ENCODE assay signal across 8 cellular contexts in the genomic region with DNA sequence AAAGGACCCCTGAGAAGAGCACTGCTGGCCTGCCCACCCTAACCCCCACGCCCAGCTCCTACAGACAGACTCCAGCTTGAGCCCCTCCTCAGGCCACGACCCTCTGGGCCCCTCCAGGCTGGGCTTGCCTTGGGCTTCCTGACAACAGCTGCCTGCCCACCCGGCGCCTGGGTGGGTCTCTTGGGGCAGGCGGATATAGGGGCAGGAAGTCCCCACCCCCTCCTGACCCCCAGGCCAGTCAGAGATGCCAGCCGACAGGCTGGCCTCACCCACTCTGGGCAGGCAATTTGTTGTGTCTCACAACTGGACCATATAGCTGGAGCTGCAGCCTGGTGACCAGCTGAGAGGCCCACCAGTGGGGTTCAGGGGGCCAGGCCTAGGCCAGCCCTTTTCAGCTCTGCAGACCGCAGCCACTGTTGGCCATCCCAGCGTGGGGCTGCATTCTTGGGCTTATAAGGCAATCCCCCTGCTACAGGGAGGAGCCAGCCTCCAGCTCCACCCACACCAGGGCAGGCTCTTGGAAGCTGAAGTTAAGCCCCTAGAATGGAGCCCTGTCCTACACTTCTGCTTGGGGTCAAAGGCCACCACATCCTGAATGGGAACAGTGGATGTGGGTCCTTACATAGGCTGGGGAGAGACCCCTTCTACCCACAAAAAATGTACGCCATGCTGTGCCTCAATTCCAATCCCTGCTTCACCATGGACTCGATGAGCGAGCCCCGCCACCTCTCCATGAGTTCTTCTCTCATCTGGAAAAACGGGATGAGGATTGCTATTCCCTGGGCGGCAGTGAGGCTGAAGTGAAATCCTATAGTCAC. TPM values are rescaled to one million over a fixed set of nuclear protein-coding genes. Genes with fewer than 3 reads are reported as not detected.
DNase-seq lines count a peak whose midpoint lies in the region; ATAC-seq, FAIRE-seq and TF ChIP-seq lines count a peak whose summit lies in the region.

No MANE protein-coding gene starts in this region.

- H3K4me3 ChIP-seq in mammary epithelial cell (replicated peaks in 1 of 3; ENCODE audit: insufficient read depth in 1 of 3, low read depth in 2 of 3, low read length in 3 of 3) (peak overlapping the region in 1 of 3 experiments; percentile 74), HepG2 (replicated peaks in 1 of 3; ENCODE audit: insufficient read depth in 1 of 3, low read depth in 2 of 3, low read length in 3 of 3) (peak overlapping the region in 2 of 3 experiments; percentile 65 to 85; a peak in 4 of 6 replicates), upper lobe of left lung (peak overlapping the region; percentile 24 to 89 (median 76))

- no peak for FAIRE-seq in HepG2 (lab: Jason Lieb, UNC)

- no peak overlapping the region for H2AFZ ChIP-seq in mammary epithelial cell (ENCODE audit: low read depth, low read length)
- no peak overlapping the region for H2AFZ ChIP-seq in HepG2 (ENCODE audit: low read length)

- no peaks in the 10 kb centered on the region for H3K27me3 Mint-ChIP-seq in CD4-positive, alpha-beta T cell

- WGBS in mammary epithelial cell (ENCODE audit: low coverage, missing lambda C conversion rate), result 29% methylated on average over 9 of the region's 14 CpGs
- WGBS in HepG2 (ENCODE audit: low lambda C conversion rate), result 84% methylated on average over 11 of the region's 14 CpGs
- 56 to 66% methylated on average over 9 to 10 of the region's 14 CpGs for WGBS in upper lobe of left lung, 2 donors

- in situ Hi-C loops in mammary epithelial cell (cut with MboI; ENCODE audit: low sequenced_read_pairs in 2 of 2) (no loop called here), HepG2 (cut with HindIII; ENCODE audit: extremely low pct_ligation_motif_present, low pct_unique_long_range_greater_than_20kb) (no loop called here)

- H3K4me2 ChIP-seq in mammary epithelial cell (ENCODE audit: insufficient read depth, low read depth, low read length), result peak overlapping the region; percentile 90
- H3K4me2 ChIP-seq in HepG2 (ENCODE audit: low read depth, low read length), result peak overlapping the region; percentile 99

- CTCF ChIA-PET in CD4-positive, alpha-beta T cell (lab: Charles Lee), result no interaction called here
- CTCF ChIA-PET in mammary epithelial cell (lab: Charles Lee; ENCODE audit: low non-redundant PET) (interaction anchor here (0.6 to 0.7 kb wide), 2 partner anchors 22 to 91 kb away, joined by 6 to 8 read pairs; no protein-coding TSS in a partner anchor), HepG2 (lab: Yijun Ruan, JAX; ENCODE audit: low intra/inter-chr PET ratio, low total read pairs) (interaction anchor here (1.4 kb wide), 1 partner anchor 39 kb away, joined by 4 read pairs; no protein-coding TSS in a partner anchor)

- H3K27me3 ChIP-seq in CD4-positive, alpha-beta T cell (ENCODE audit: control insufficient read depth, insufficient read depth, low read length), result no peaks in the 10 kb centered on the region
- H3K27me3 ChIP-seq in mammary epithelial cell (ENCODE audit: insufficient read depth, low read length) (no peaks in the 10 kb centered on the region), HepG2 (ENCODE audit: control insufficient read depth in 1 of 2, insufficient read depth in 2 of 2, low read length in 2 of 2) (peaks cover 0 to 19% of the 10 kb centered on the region in 2 experiments; a peak in 2 of 5 replicates), upper lobe of left lung (no peaks in the 10 kb centered on the region)

- peaks cover 5% of the 10 kb centered on the region for H3K36me3 Mint-ChIP-seq in CD4-positive, alpha-beta T cell (ENCODE audit: low read depth)

- no peak for TF ChIP-seq CTCF in CD4-positive, alpha-beta T cell (IDR thresholded peaks at IDR 0.05)
- no peak for TF ChIP-seq CTCF in mammary epithelial cell (conservative IDR thresholded peaks at IDR 0.05 in 1 of 2, IDR thresholded peaks at IDR 0.05 in 1 of 2; ENCODE audit: extremely low read depth in 1 of 2, insufficient read depth in 1 of 2, low read depth in 1 of 2, low read length in 2 of 2)
- no peak for TF ChIP-seq CTCF in HepG2 (CRISPR knock-in tag; IDR thresholded peaks at IDR 0.05)
- no peak for TF ChIP-seq CTCF in upper lobe of left lung (IDR thresholded peaks at IDR 0.05)

- POLR2A ChIA-PET in CD4-positive, alpha-beta T cell (lab: Charles Lee), result no interaction called here
- POLR2A ChIA-PET in HepG2 (lab: Yijun Ruan, JAX), result interaction anchor here (1.0 to 3.6 kb wide), 9 partner anchors 14 to 408 kb away, joined by 4 to 42 read pairs (median 9); a partner anchor contains a TSS

- dilution Hi-C loops in mammary epithelial cell (cut with HindIII; ENCODE audit: low sequenced_read_pairs), result no loop called here

- peaks cover 5% of the 10 kb centered on the region for H3K36me3 ChIP-seq in mammary epithelial cell (ENCODE audit: insufficient read depth, low read length)
- H3K36me3 ChIP-seq in HepG2 (replicated peaks in 1 of 2; ENCODE audit: control insufficient read depth in 1 of 2, insufficient read depth in 2 of 2, low read length in 2 of 2), result peaks cover 4 to 7% of the 10 kb centered on the region in 2 experiments; a peak in 1 of 5 replicates
- H3K36me3 ChIP-seq in upper lobe of left lung, result peaks cover 0 to 25% (median 19%) of the 10 kb centered on the region in 4 donors

- no peak overlapping the region for H3K27ac ChIP-seq in CD4-positive, alpha-beta T cell (ENCODE audit: low read depth, low read length)
- H3K27ac ChIP-seq in mammary epithelial cell (ENCODE audit: insufficient read depth, low read depth, low read length) (peak overlapping the region; percentile 37), HepG2 (ENCODE audit: extremely low read length, insufficient read depth, low read length) (peak overlapping the region; percentile 60), upper lobe of left lung (peak overlapping the region; percentile 75 to 97 (median 86))

- no peak overlapping the region for H3K27ac Mint-ChIP-seq in CD4-positive, alpha-beta T cell

- TF ChIP-seq RAD21 in HepG2 (CRISPR knock-in tag; IDR thresholded peaks at IDR 0.05), result no peak

- BruUV-seq in mammary epithelial cell (replicated peaks; lab: Mats Ljungman, UMichigan) (no TSS peak), HepG2 (replicated peaks; lab: Mats Ljungman, UMichigan) (TSS peak; percentile 62)

- intact Hi-C loops in CD4-positive, alpha-beta T cell (cut with DNase I, micrococcal nuclease), result loop anchor here (2.0 kb wide), 2 partner anchors 21 to 39 kb away; no protein-coding TSS in a partner anchor
- intact Hi-C loops in mammary epithelial cell (cut with micrococcal nuclease), result loop anchor here (1.0 to 5.0 kb wide), 4 partner anchors 39 to 97 kb away; a partner anchor contains a TSS
- intact Hi-C loops in HepG2 (cut with micrococcal nuclease; ENCODE audit: unreplicated experiment), result loop anchor here (1.0 to 5.0 kb wide), 3 partner anchors 39 to 183 kb away; a partner anchor contains a TSS
- intact Hi-C loops in head of caudate nucleus (cut with DNase I), result loop anchor here (5.0 kb wide), 1 partner anchor 38 kb away; no protein-coding TSS in a partner anchor

- ATAC-seq in CD4-positive, alpha-beta T cell (ENCODE audit: poor library complexity), result no peak
- ATAC-seq in HepG2 (no peak), upper lobe of left lung (ENCODE audit: low FRiP score in 2 of 2) (peak; percentile 1 to 56)

- no peaks in the 10 kb centered on the region for H3K9me3 ChIP-seq in CD4-positive, alpha-beta T cell (ENCODE audit: control insufficient read depth, low read length)
- H3K9me3 ChIP-seq in mammary epithelial cell (replicated peaks; ENCODE audit: insufficient read depth, low read length) (no peaks in the 10 kb centered on the region), HepG2 (ENCODE audit: low read length) (no peaks in the 10 kb centered on the region), upper lobe of left lung (no peaks in the 10 kb centered on the region)

- no peaks in the 10 kb centered on the region for H3K9me3 Mint-ChIP-seq in CD4-positive, alpha-beta T cell

- peaks cover 27% of the 10 kb centered on the region for H3K4me1 Mint-ChIP-seq in CD4-positive, alpha-beta T cell (ENCODE audit: low read depth)

- H4K20me1 ChIP-seq in mammary epithelial cell (ENCODE audit: insufficient read depth, low read length), result no peaks in the 10 kb centered on the region
- peaks cover 15% of the 10 kb centered on the region; the same call in 1 of the 2 replicates for H4K20me1 ChIP-seq in HepG2 (ENCODE audit: insufficient read depth, low read length)

- H3K79me2 ChIP-seq in mammary epithelial cell (ENCODE audit: insufficient read depth, low read length) (peaks cover 57% of the 10 kb centered on the region), HepG2 (ENCODE audit: insufficient read depth, low read length) (no peaks in the 10 kb centered on the region)

- no peak for DNase-seq in CD4-positive, alpha-beta T cell
- peak; percentile 61 for DNase-seq in MV-4-11 (lab: John Stamatoyannopoulos, UW)
- DNase-seq in mammary epithelial cell, result peak; percentile 56
- peak; percentile 62 for DNase-seq in HepG2 (ENCODE audit: low spot score)
- peak; percentile 60 to 68 for DNase-seq in upper lobe of left lung
- DNase-seq in effector CD8-positive, alpha-beta T cell (lab: John Stamatoyannopoulos, UW), result no peak
- DNase-seq in NCI-H2081 treated with DMSO at 0.1 percent for 48 hours (lab: John Stamatoyannopoulos, UW), result no peak
- no peak for DNase-seq in head of caudate nucleus

- TF ChIP-seq POLR2A in HepG2 (IDR thresholded peaks at IDR 0.05; ENCODE audit: insufficient read depth in 1 of 2, low read depth in 2 of 2, low read length in 2 of 2) (no peak), upper lobe of left lung (IDR thresholded peaks at IDR 0.05) (peak in 1 of 4 donors; percentile 28)

- peak overlapping the region; percentile 73 for H3K4me3 Mint-ChIP-seq in CD4-positive, alpha-beta T cell

- H3K9ac ChIP-seq in mammary epithelial cell (ENCODE audit: insufficient read depth, low read length), result no peak overlapping the region
- no peak overlapping the region for H3K9ac ChIP-seq in HepG2 (ENCODE audit: insufficient read depth, low read depth, low read length)

- H3K4me1 ChIP-seq in mammary epithelial cell (ENCODE audit: insufficient read depth, low read length) (peaks cover 55% of the 10 kb centered on the region), HepG2 (ENCODE audit: insufficient read depth, low read length) (peaks cover 38% of the 10 kb centered on the region), upper lobe of left lung (peaks cover 45 to 78% (median 55%) of the 10 kb centered on the region in 4 donors)

- no peak for TF ChIP-seq EP300 in HepG2 (IDR thresholded peaks at IDR 0.05; ENCODE audit: low read depth in 2 of 2, low read length in 2 of 2)
- 0 out of 2 replicates have a peak, but pooled peaks have one; percentile 10 for TF ChIP-seq EP300 in HepG2 (CRISPR knock-in tag; IDR thresholded peaks at IDR 0.05; ENCODE audit: borderline replicate concordance)
- no peak for TF ChIP-seq EP300 in upper lobe of left lung (IDR thresholded peaks at IDR 0.05)

RNA-seq across cellular contexts. Expression of a gene that starts 2.0 kb away (rescaled TPM):
- total RNA-seq in CD4-positive, alpha-beta T cell, result 1 to 10 TPM; 5.2 to 6.0 TPM
- total RNA-seq in mammary epithelial cell (100 to 1,000 TPM; 235 to 259 TPM), HepG2 (2016; rRNA removed; fragmentation: Illumina TruSeq; extraction: Trizol) (17.7 and 21.1 TPM in 2 replicates), upper lobe of left lung (100 to 1,000 TPM in 1 of 6 donors, 10 to 100 TPM in 5; 32.0 to 142 (median 75.8) TPM)
- polyA plus RNA-seq in mammary epithelial cell (103 TPM), HepG2 (2011; rRNA removed) (31.3 and 38.4 TPM in 2 replicates)
- polyA minus RNA-seq in mammary epithelial cell, result 95.3 TPM
- total RNA-seq in HepG2 (2016; cell fraction: cytosol; rRNA removed; fragmentation: Illumina TruSeq; extraction: Trizol; ENCODE audit: low read depth), result 6.1 and 8.5 TPM in 2 replicates
- 14.8 and 20.5 TPM in 2 replicates for total RNA-seq in HepG2 (2016; cell fraction: insoluble cytoplasmic fraction; rRNA removed; fragmentation: Illumina TruSeq; extraction: Trizol)
- 10.1 and 15.4 TPM in 2 replicates for total RNA-seq in HepG2 (2016; cell fraction: membrane; rRNA removed; fragmentation: Illumina TruSeq; extraction: Trizol)
- total RNA-seq in HepG2 (2016; cell fraction: nucleus; rRNA removed; fragmentation: Illumina TruSeq; extraction: Trizol), result 15.8 and 17.5 TPM in 2 replicates
- polyA plus RNA-seq in HepG2 (2011; cell fraction: cytosol; rRNA removed), result 16.0 and 26.2 TPM in 2 replicates
- polyA plus RNA-seq in HepG2 (2011; cell fraction: nucleus; rRNA removed), result 208 and 260 TPM in 2 replicates
- 13.5 and 20.9 TPM in 2 replicates for polyA plus RNA-seq in HepG2 (2012)
- polyA plus RNA-seq in HepG2 (2016; cell fraction: cytosol; fragmentation: Illumina TruSeq; extraction: Trizol; ENCODE audit: low read depth), result 9.0 and 11.5 TPM in 2 replicates
- 21.0 and 30.6 TPM in 2 replicates for polyA plus RNA-seq in HepG2 (2016; cell fraction: insoluble cytoplasmic fraction; fragmentation: Illumina TruSeq; extraction: Trizol; ENCODE audit: low read depth)
- 14.1 and 15.2 TPM in 2 replicates for polyA plus RNA-seq in HepG2 (2016; cell fraction: membrane; fragmentation: Illumina TruSeq; extraction: Trizol; ENCODE audit: low read depth)
- 62.3 and 63.3 TPM in 2 replicates for polyA plus RNA-seq in HepG2 (2016; cell fraction: nucleus; fragmentation: Illumina TruSeq; extraction: Trizol; ENCODE audit: insufficient read depth, low read depth)
- 26.3 and 38.9 TPM in 2 replicates for polyA minus RNA-seq in HepG2 (2011; rRNA and poly(A)+ RNA removed; ENCODE audit: low replicate concordance)
- 12.7 and 14.1 TPM in 2 replicates for polyA minus RNA-seq in HepG2 (2011; cell fraction: cytosol; rRNA and poly(A)+ RNA removed)
- 49.5 and 52.4 TPM in 2 replicates for polyA minus RNA-seq in HepG2 (2011; cell fraction: nucleus; rRNA and poly(A)+ RNA removed)

RNA-seq across cellular contexts. Expression of a gene that starts 14.2 kb away (rescaled TPM):
- total RNA-seq in CD4-positive, alpha-beta T cell, result 1 to 10 TPM; 1.3 to 1.4 TPM
- total RNA-seq in mammary epithelial cell (1 to 10 TPM; 4.3 to 4.7 TPM), HepG2 (2016; rRNA removed; fragmentation: Illumina TruSeq; extraction: Trizol) (0.48 and 1.4 TPM in 2 replicates), upper lobe of left lung (100 to 1,000 TPM in 1 of 6 donors, 10 to 100 TPM in 5; 17.4 to 113 (median 75.9) TPM)
- polyA plus RNA-seq in mammary epithelial cell (1.7 TPM), HepG2 (2011; rRNA removed) (1.5 and 1.7 TPM in 2 replicates)
- polyA minus RNA-seq in mammary epithelial cell, result 2.4 TPM
- total RNA-seq in HepG2 (2016; cell fraction: cytosol; rRNA removed; fragmentation: Illumina TruSeq; extraction: Trizol; ENCODE audit: low read depth), result 0.44 and 0.51 TPM in 2 replicates
- 0.40 and 1.6 TPM in 2 replicates for total RNA-seq in HepG2 (2016; cell fraction: insoluble cytoplasmic fraction; rRNA removed; fragmentation: Illumina TruSeq; extraction: Trizol)
- total RNA-seq in HepG2 (2016; cell fraction: membrane; rRNA removed; fragmentation: Illumina TruSeq; extraction: Trizol), result 0.43 and 0.52 TPM in 2 replicates
- 3.1 and 3.4 TPM in 2 replicates for total RNA-seq in HepG2 (2016; cell fraction: nucleus; rRNA removed; fragmentation: Illumina TruSeq; extraction: Trizol)
- 0.45 and 0.52 TPM in 2 replicates for polyA plus RNA-seq in HepG2 (2011; cell fraction: cytosol; rRNA removed)
- 11.5 and 16.7 TPM in 2 replicates for polyA plus RNA-seq in HepG2 (2011; cell fraction: nucleus; rRNA removed)
- polyA plus RNA-seq in HepG2 (2012), result 0.60 and 1.5 TPM in 2 replicates
- polyA plus RNA-seq in HepG2 (2016; cell fraction: cytosol; fragmentation: Illumina TruSeq; extraction: Trizol; ENCODE audit: low read depth), result 0.17 and 0.23 TPM in 2 replicates
- polyA plus RNA-seq in HepG2 (2016; cell fraction: insoluble cytoplasmic fraction; fragmentation: Illumina TruSeq; extraction: Trizol; ENCODE audit: low read depth), result 0.77 and 0.99 TPM in 2 replicates
- 0.26 and 0.50 TPM in 2 replicates for polyA plus RNA-seq in HepG2 (2016; cell fraction: membrane; fragmentation: Illumina TruSeq; extraction: Trizol; ENCODE audit: low read depth)
- polyA plus RNA-seq in HepG2 (2016; cell fraction: nucleus; fragmentation: Illumina TruSeq; extraction: Trizol; ENCODE audit: insufficient read depth, low read depth), result 7.2 and 8.3 TPM in 2 replicates
- 3.4 and 4.3 TPM in 2 replicates for polyA minus RNA-seq in HepG2 (2011; rRNA and poly(A)+ RNA removed; ENCODE audit: low replicate concordance)
- polyA minus RNA-seq in HepG2 (2011; cell fraction: cytosol; rRNA and poly(A)+ RNA removed), result not detected in 2 replicates
- polyA minus RNA-seq in HepG2 (2011; cell fraction: nucleus; rRNA and poly(A)+ RNA removed), result 4.4 and 4.8 TPM in 2 replicates

RNA-seq across cellular contexts. Expression of a gene that starts 21.3 kb away (rescaled TPM):
- total RNA-seq in CD4-positive, alpha-beta T cell, result 10 to 100 TPM; 49.6 to 49.7 TPM
- total RNA-seq in mammary epithelial cell, result 10 to 100 TPM; 60.7 to 80.6 TPM
- polyA plus RNA-seq in mammary epithelial cell, result 115 TPM
- 79.3 TPM for polyA minus RNA-seq in mammary epithelial cell
- total RNA-seq in HepG2 (2016; rRNA removed; fragmentation: Illumina TruSeq; extraction: Trizol), result 62.8 and 83.0 TPM in 2 replicates
- 9.4 and 10.4 TPM in 2 replicates for total RNA-seq in HepG2 (2016; cell fraction: cytosol; rRNA removed; fragmentation: Illumina TruSeq; extraction: Trizol; ENCODE audit: low read depth)
- total RNA-seq in HepG2 (2016; cell fraction: insoluble cytoplasmic fraction; rRNA removed; fragmentation: Illumina TruSeq; extraction: Trizol), result 68.8 and 106 TPM in 2 replicates
- 20.1 and 24.5 TPM in 2 replicates for total RNA-seq in HepG2 (2016; cell fraction: membrane; rRNA removed; fragmentation: Illumina TruSeq; extraction: Trizol)
- total RNA-seq in HepG2 (2016; cell fraction: nucleus; rRNA removed; fragmentation: Illumina TruSeq; extraction: Trizol), result 56.7 and 63.3 TPM in 2 replicates
- polyA plus RNA-seq in HepG2 (2011; rRNA removed), result 99.5 and 105 TPM in 2 replicates
- polyA plus RNA-seq in HepG2 (2011; cell fraction: cytosol; rRNA removed), result 84.0 and 131 TPM in 2 replicates
- 340 and 476 TPM in 2 replicates for polyA plus RNA-seq in HepG2 (2011; cell fraction: nucleus; rRNA removed)
- 39.9 and 70.4 TPM in 2 replicates for polyA plus RNA-seq in HepG2 (2012)
- 12.3 and 13.1 TPM in 2 replicates for polyA plus RNA-seq in HepG2 (2016; cell fraction: cytosol; fragmentation: Illumina TruSeq; extraction: Trizol; ENCODE audit: low read depth)
- 84.7 and 86.0 TPM in 2 replicates for polyA plus RNA-seq in HepG2 (2016; cell fraction: insoluble cytoplasmic fraction; fragmentation: Illumina TruSeq; extraction: Trizol; ENCODE audit: low read depth)
- polyA plus RNA-seq in HepG2 (2016; cell fraction: membrane; fragmentation: Illumina TruSeq; extraction: Trizol; ENCODE audit: low read depth), result 20.4 and 21.8 TPM in 2 replicates
- polyA plus RNA-seq in HepG2 (2016; cell fraction: nucleus; fragmentation: Illumina TruSeq; extraction: Trizol; ENCODE audit: insufficient read depth, low read depth), result 142 and 157 TPM in 2 replicates
- polyA minus RNA-seq in HepG2 (2011; rRNA and poly(A)+ RNA removed; ENCODE audit: low replicate concordance), result 101 and 102 TPM in 2 replicates
- 45.9 and 55.5 TPM in 2 replicates for polyA minus RNA-seq in HepG2 (2011; cell fraction: cytosol; rRNA and poly(A)+ RNA removed)
- 103 and 117 TPM in 2 replicates for polyA minus RNA-seq in HepG2 (2011; cell fraction: nucleus; rRNA and poly(A)+ RNA removed)
- 100 to 1,000 TPM in 2 of 6 donors, 10 to 100 TPM in 4; 82.0 to 150 (median 91.9) TPM for total RNA-seq in upper lobe of left lung

RNA-seq across cellular contexts. Expression of a gene that starts 22.0 kb away (rescaled TPM):
- total RNA-seq in CD4-positive, alpha-beta T cell, result 1 to 10 TPM; 1.8 to 2.5 TPM
- total RNA-seq in mammary epithelial cell (100 to 1,000 TPM in 1 of 2 donors, 10 to 100 TPM in 1; 80.3 to 107 TPM), HepG2 (2016; rRNA removed; fragmentation: Illumina TruSeq; extraction: Trizol) (15.7 and 37.3 TPM in 2 replicates), upper lobe of left lung (10 to 100 TPM; 17.0 to 55.6 (median 30.1) TPM)
- polyA plus RNA-seq in mammary epithelial cell (35.0 TPM), HepG2 (2011; rRNA removed) (27.0 and 30.9 TPM in 2 replicates)
- polyA minus RNA-seq in mammary epithelial cell, result 42.0 TPM
- total RNA-seq in HepG2 (2016; cell fraction: cytosol; rRNA removed; fragmentation: Illumina TruSeq; extraction: Trizol; ENCODE audit: low read depth), result 6.9 and 9.3 TPM in 2 replicates
- 12.8 and 37.5 TPM in 2 replicates for total RNA-seq in HepG2 (2016; cell fraction: insoluble cytoplasmic fraction; rRNA removed; fragmentation: Illumina TruSeq; extraction: Trizol)
- 12.9 and 15.2 TPM in 2 replicates for total RNA-seq in HepG2 (2016; cell fraction: membrane; rRNA removed; fragmentation: Illumina TruSeq; extraction: Trizol)
- 33.8 and 39.3 TPM in 2 replicates for total RNA-seq in HepG2 (2016; cell fraction: nucleus; rRNA removed; fragmentation: Illumina TruSeq; extraction: Trizol)
- 14.1 and 18.1 TPM in 2 replicates for polyA plus RNA-seq in HepG2 (2011; cell fraction: cytosol; rRNA removed)
- polyA plus RNA-seq in HepG2 (2011; cell fraction: nucleus; rRNA removed), result 167 and 276 TPM in 2 replicates
- polyA plus RNA-seq in HepG2 (2012), result 16.5 and 21.1 TPM in 2 replicates
- polyA plus RNA-seq in HepG2 (2016; cell fraction: cytosol; fragmentation: Illumina TruSeq; extraction: Trizol; ENCODE audit: low read depth), result 7.2 and 8.7 TPM in 2 replicates
- polyA plus RNA-seq in HepG2 (2016; cell fraction: insoluble cytoplasmic fraction; fragmentation: Illumina TruSeq; extraction: Trizol; ENCODE audit: low read depth), result 16.0 and 21.2 TPM in 2 replicates
- polyA plus RNA-seq in HepG2 (2016; cell fraction: membrane; fragmentation: Illumina TruSeq; extraction: Trizol; ENCODE audit: low read depth), result 11.4 and 15.4 TPM in 2 replicates
- polyA plus RNA-seq in HepG2 (2016; cell fraction: nucleus; fragmentation: Illumina TruSeq; extraction: Trizol; ENCODE audit: insufficient read depth, low read depth), result 72.9 and 77.5 TPM in 2 replicates
- polyA minus RNA-seq in HepG2 (2011; rRNA and poly(A)+ RNA removed; ENCODE audit: low replicate concordance), result 30.4 and 47.5 TPM in 2 replicates
- 13.2 and 16.4 TPM in 2 replicates for polyA minus RNA-seq in HepG2 (2011; cell fraction: cytosol; rRNA and poly(A)+ RNA removed)
- 42.1 and 43.0 TPM in 2 replicates for polyA minus RNA-seq in HepG2 (2011; cell fraction: nucleus; rRNA and poly(A)+ RNA removed)

RNA-seq across cellular contexts. Expression of a gene that starts 48.8 kb away (rescaled TPM):
- 10 to 100 TPM; 23.3 to 23.5 TPM for total RNA-seq in CD4-positive, alpha-beta T cell
- total RNA-seq in mammary epithelial cell (10 to 100 TPM; 13.9 to 23.3 TPM), HepG2 (2016; rRNA removed; fragmentation: Illumina TruSeq; extraction: Trizol) (3.9 and 5.0 TPM in 2 replicates), upper lobe of left lung (1 to 10 TPM; 1.6 to 9.2 (median 3.4) TPM)
- polyA plus RNA-seq in mammary epithelial cell (14.2 TPM), HepG2 (2011; rRNA removed) (4.8 and 6.7 TPM in 2 replicates)
- polyA minus RNA-seq in mammary epithelial cell, result 1.2 TPM
- 16.0 and 17.8 TPM in 2 replicates for total RNA-seq in HepG2 (2016; cell fraction: cytosol; rRNA removed; fragmentation: Illumina TruSeq; extraction: Trizol; ENCODE audit: low read depth)
- total RNA-seq in HepG2 (2016; cell fraction: insoluble cytoplasmic fraction; rRNA removed; fragmentation: Illumina TruSeq; extraction: Trizol), result 3.2 and 5.8 TPM in 2 replicates
- 13.3 and 19.1 TPM in 2 replicates for total RNA-seq in HepG2 (2016; cell fraction: membrane; rRNA removed; fragmentation: Illumina TruSeq; extraction: Trizol)
- total RNA-seq in HepG2 (2016; cell fraction: nucleus; rRNA removed; fragmentation: Illumina TruSeq; extraction: Trizol), result 2.0 and 2.5 TPM in 2 replicates
- polyA plus RNA-seq in HepG2 (2011; cell fraction: cytosol; rRNA removed), result 6.4 and 16.7 TPM in 2 replicates
- polyA plus RNA-seq in HepG2 (2011; cell fraction: nucleus; rRNA removed), result 14.7 and 21.3 TPM in 2 replicates
- 1.5 and 3.1 TPM in 2 replicates for polyA plus RNA-seq in HepG2 (2012)
- polyA plus RNA-seq in HepG2 (2016; cell fraction: cytosol; fragmentation: Illumina TruSeq; extraction: Trizol; ENCODE audit: low read depth), result 20.2 and 21.6 TPM in 2 replicates
- polyA plus RNA-seq in HepG2 (2016; cell fraction: insoluble cytoplasmic fraction; fragmentation: Illumina TruSeq; extraction: Trizol; ENCODE audit: low read depth), result 4.9 and 5.8 TPM in 2 replicates
- 16.9 and 17.7 TPM in 2 replicates for polyA plus RNA-seq in HepG2 (2016; cell fraction: membrane; fragmentation: Illumina TruSeq; extraction: Trizol; ENCODE audit: low read depth)
- polyA plus RNA-seq in HepG2 (2016; cell fraction: nucleus; fragmentation: Illumina TruSeq; extraction: Trizol; ENCODE audit: insufficient read depth, low read depth), result 5.8 and 6.9 TPM in 2 replicates
- polyA minus RNA-seq in HepG2 (2011; rRNA and poly(A)+ RNA removed; ENCODE audit: low replicate concordance), result 0.94 and 6.4 TPM in 2 replicates
- 3.2 and 5.0 TPM in 2 replicates for polyA minus RNA-seq in HepG2 (2011; cell fraction: cytosol; rRNA and poly(A)+ RNA removed)
- 1.1 and 1.4 TPM in 2 replicates for polyA minus RNA-seq in HepG2 (2011; cell fraction: nucleus; rRNA and poly(A)+ RNA removed)

Comparison
In these comparisons a context has a peak if more than half of its experiments do, and no peak if none do; other contexts are left out.
1. ATAC-seq: peak in upper lobe of left lung (2 of 2); none in CD4-positive, alpha-beta T cell (single experiment) and HepG2 (single experiment).
2. DNase-seq: peak in MV-4-11 (single experiment), mammary epithelial cell (single experiment), HepG2 (single experiment) and upper lobe of left lung (2 of 2); none in CD4-positive, alpha-beta T cell (0 of 10), effector CD8-positive, alpha-beta T cell (single experiment), NCI-H2081 treated with DMSO at 0.1 percent for 48 hours (single experiment) and head of caudate nucleus (0 of 42).